Comparison of ENCODE assay signal across 19 cellular contexts in the genomic region with DNA sequence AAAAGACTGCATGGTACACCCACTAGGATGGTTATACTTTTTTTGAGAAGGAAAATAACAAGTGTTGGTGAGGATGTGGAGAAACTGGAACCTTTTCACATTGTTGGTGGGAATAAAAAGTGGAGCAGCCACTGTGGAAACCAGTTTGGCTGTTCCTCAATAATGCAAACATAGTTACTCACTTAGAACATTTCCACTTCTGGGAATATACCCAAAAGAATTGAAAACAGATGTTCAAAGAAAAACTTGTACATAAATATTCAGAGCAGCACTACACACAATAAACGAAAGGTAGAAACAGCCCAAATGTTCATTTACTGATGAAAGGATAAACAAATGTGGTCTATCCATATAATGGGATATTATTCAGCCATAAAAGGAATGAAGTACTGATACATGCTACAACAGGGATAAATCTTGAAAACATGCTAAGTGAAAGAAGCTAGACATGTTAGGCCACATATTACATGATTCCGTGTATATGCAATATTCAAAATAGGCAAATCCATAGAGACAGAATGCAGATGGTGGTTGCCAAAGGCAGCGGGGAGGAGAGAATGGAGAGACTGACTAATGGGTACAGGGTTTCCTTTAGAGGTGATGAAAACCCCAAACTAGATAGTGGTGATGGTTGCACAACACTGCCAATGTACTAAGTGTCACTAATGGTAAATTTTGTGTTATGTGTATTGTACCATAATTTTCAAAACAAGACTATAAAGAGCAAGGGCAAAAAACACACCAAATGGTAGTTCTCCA.
"Had no signal": no experiment of that assay in that cellular context is flagged by ENCODE, and none has a peak within 500 bp of the region (broad histone marks: within the 10 kb centered on the region; RNA-seq: fewer than 3 reads in every experiment).

No MANE protein-coding gene starts in this region.

- H3K4me3 Mint-ChIP-seq: activated CD4-positive, alpha-beta memory T cell treated with anti-CD3 and anti-CD28 coated beads for 36 hours; activated T-helper 1 cell treated with anti-CD3 and anti-CD28 coated beads, Interleukin-12 subunit alpha, Interleukin-12 subunit beta, Interleukin-2, Interleukin-4 antibody, amounts not matched to agents 30 ng/mL and 10 ng/mL and 1 ng/mL, durations not matched to agents 14 hours and 24 hours and 36 hours had no signal

- H3K9me3 ChIP-seq: body of pancreas, colonic mucosa, psoas muscle, thyroid gland had no signal

- H3K9me3 Mint-ChIP-seq: activated CD4-positive, alpha-beta memory T cell treated with anti-CD3 and anti-CD28 coated beads for 36 hours; activated naive CD4-positive, alpha-beta T cell treated with anti-CD3 and anti-CD28 coated beads, Interleukin-2, amount 50 U/mL, for 72 hours; activated T-helper 1 cell treated with anti-CD3 and anti-CD28 coated beads, Interleukin-12 subunit alpha, Interleukin-12 subunit beta, Interleukin-2, Interleukin-4 antibody, amounts not matched to agents 30 ng/mL and 10 ng/mL and 1 ng/mL, durations not matched to agents 14 hours and 24 hours and 36 hours had no signal

- DNase-seq: activated CD4-positive, alpha-beta memory T cell treated with anti-CD3 and anti-CD28 coated beads for 36 hours; activated gamma-delta T cell treated with Interleukin-2 at 50 U/mL for 16 hours; activated T-cell treated with anti-CD3 and anti-CD28 coated beads for 4 hours; amygdala; body of pancreas; caudate nucleus; colonic mucosa; foreskin melanocyte; glutamatergic neuron; hippocampal formation; psoas muscle; right cardiac atrium; stimulated activated CD4-positive, alpha-beta T cell treated with anti-CD3 and anti-CD28 coated beads, Interleukin-2, amount 100 ng/mL, for 24 hours; stimulated activated naive CD4-positive, alpha-beta T cell treated with Interleukin-2 at 50 U/mL for 16 hours; SW 1271; thyroid gland had no signal

- H3K36me3 Mint-ChIP-seq: activated CD4-positive, alpha-beta memory T cell treated with anti-CD3 and anti-CD28 coated beads for 36 hours; activated naive CD4-positive, alpha-beta T cell treated with anti-CD3 and anti-CD28 coated beads, Interleukin-2, amount 50 U/mL, for 72 hours had no signal

- ATAC-seq: activated naive CD4-positive, alpha-beta T cell treated with anti-CD3 and anti-CD28 coated beads, Interleukin-2, amount 50 U/mL, for 72 hours; body of pancreas; psoas muscle; right cardiac atrium had no signal

- H3K4me1 ChIP-seq: body of pancreas, colonic mucosa, thyroid gland had no signal

- H3K27ac Mint-ChIP-seq: activated CD4-positive, alpha-beta memory T cell treated with anti-CD3 and anti-CD28 coated beads for 36 hours; activated T-helper 1 cell treated with anti-CD3 and anti-CD28 coated beads, Interleukin-12 subunit alpha, Interleukin-12 subunit beta, Interleukin-2, Interleukin-4 antibody, amounts not matched to agents 30 ng/mL and 10 ng/mL and 1 ng/mL, durations not matched to agents 14 hours and 24 hours and 36 hours had no signal

- H3K36me3 ChIP-seq: colonic mucosa, thyroid gland had no signal

- H3K4me3 ChIP-seq: body of pancreas, colonic mucosa, lung, psoas muscle, thyroid gland had no signal

- H3K27me3 ChIP-seq: body of pancreas, colonic mucosa, thyroid gland had no signal

- H3K27ac ChIP-seq: body of pancreas, colonic mucosa, psoas muscle, thyroid gland had no signal
